ENCODE assay signal across 17 cellular contexts in genomic region chr15:33298631-33299030, GRCh38. TPM values are rescaled to one million over a fixed set of nuclear protein-coding genes. Genes with fewer than 3 reads are reported as not detected.
A peak's percentile ranks its signal among the peaks of the same experiment; 100 is the strongest.
DNase-seq lines count a peak whose midpoint lies in the region; FAIRE-seq and TF ChIP-seq lines count a peak whose summit lies in the region.
"Had no signal": no experiment of that assay in that cellular context is flagged by ENCODE, and none has a peak within 500 bp of the region (broad histone marks: within the 10 kb centered on the region; RNA-seq: fewer than 3 reads in every experiment).

No MANE protein-coding gene starts in this region.

- no peak for TF ChIP-seq POLR2A in ovary (IDR thresholded peaks at IDR 0.05)

- peak overlapping the region; percentile 60 for H3K27ac ChIP-seq in SJCRH30
- no peak overlapping the region for H3K27ac ChIP-seq in ovary

- no peaks in the 10 kb centered on the region for H3K36me3 ChIP-seq in SJCRH30
- no peaks in the 10 kb centered on the region for H3K36me3 ChIP-seq in kidney epithelial cell (ENCODE audit: control insufficient read depth, insufficient read depth, low read length)
- H3K36me3 ChIP-seq in ovary: no peaks in the 10 kb centered on the region
- H3K36me3 ChIP-seq: BE2C had no signal

- peaks cover 15% of the 10 kb centered on the region for H3K4me1 ChIP-seq in SJCRH30
- peaks cover 2% of the 10 kb centered on the region for H3K4me1 ChIP-seq in ovary (ENCODE audit: insufficient read depth)

- H3K27me3 ChIP-seq in SJCRH30: no peaks in the 10 kb centered on the region
- no peaks in the 10 kb centered on the region for H3K27me3 ChIP-seq in kidney epithelial cell (ENCODE audit: control insufficient read depth, insufficient read depth, low read length)
- H3K27me3 ChIP-seq in ovary: no peaks in the 10 kb centered on the region
- H3K27me3 ChIP-seq: BE2C had no signal

- intact Hi-C loops in CD14-positive monocyte (cut with micrococcal nuclease) (no loop called here), ovary (cut with DNase I) (loop anchor here in 2 of 4 donors (10.0 kb wide), 2 partner anchors 306 to 396 kb away; no protein-coding TSS in a partner anchor)

- H3K4me3 ChIP-seq in SJCRH30: no peak overlapping the region
- H3K4me3 ChIP-seq in kidney epithelial cell (ENCODE audit: low read depth, low read length): no peak overlapping the region
- no peak overlapping the region for H3K4me3 ChIP-seq in ovary

- H3K9me3 ChIP-seq in SJCRH30 (replicated peaks): no peaks in the 10 kb centered on the region
- H3K9me3 ChIP-seq in ovary: no peaks in the 10 kb centered on the region
- H3K9me3 ChIP-seq: BE2C had no signal

- no peak overlapping the region for H3K4me3 Mint-ChIP-seq in CD14-positive monocyte
- H3K4me3 Mint-ChIP-seq: CD8-positive, alpha-beta T cell; H9 had no signal

- H3K27ac Mint-ChIP-seq in CD14-positive monocyte: no peak overlapping the region
- H3K27ac Mint-ChIP-seq: CD8-positive, alpha-beta T cell; H9 had no signal

- no peak for TF ChIP-seq CTCF in kidney epithelial cell (IDR thresholded peaks at IDR 0.05; ENCODE audit: insufficient read depth, low read length, poor library complexity, severe bottlenecking)
- TF ChIP-seq CTCF in CD14-positive monocyte (IDR thresholded peaks at IDR 0.05): no peak
- no peak for TF ChIP-seq CTCF in ovary (IDR thresholded peaks at IDR 0.05)

- peaks cover 9 to 16% (median 9%) of the 10 kb centered on the region in 3 donors for H3K27me3 Mint-ChIP-seq in CD14-positive monocyte (ENCODE audit: low read depth in 3 of 3)

- no peaks in the 10 kb centered on the region for H3K36me3 Mint-ChIP-seq in CD14-positive monocyte
- H3K36me3 Mint-ChIP-seq: CD8-positive, alpha-beta T cell had no signal

- no peaks in the 10 kb centered on the region for H3K4me1 Mint-ChIP-seq in CD14-positive monocyte
- H3K4me1 Mint-ChIP-seq: H9 had no signal

- 69 to 74% (median 71%) methylated on average over 4 of the region's 4 CpGs for WGBS in ovary, 3 donors

- FAIRE-seq in urothelium cell line (lab: Jason Lieb, UNC): no peak

- DNase-seq in HPDE6-E6E7 (ENCODE audit: extremely low spot score) (peak; percentile 89), SJCRH30 (peak; percentile 60 to 68), kidney epithelial cell (ENCODE audit: low read depth) (peak; percentile 74), urothelium cell line (ENCODE audit: low spot score) (peak; percentile 39), CD14-positive monocyte (ENCODE audit: low spot score) (no peak), NCI-H146 (lab: John Stamatoyannopoulos, UW) (no peak), ovary (no peak)
- DNase-seq: BE2C; CD8-positive, alpha-beta T cell; DND-41; H9; NCI-H1417 treated with DMSO at 0.1 percent for 48 hours; NCI-H2081 treated with DMSO at 0.1 percent for 48 hours; NCI-H2227 treated with DMSO at 0.1 percent for 48 hours; NCI-H526; OCI-M1 had no signal

- TF ChIP-seq EP300 in ovary (IDR thresholded peaks at IDR 0.05): no peak

- H3K9me3 Mint-ChIP-seq in CD14-positive monocyte: no peaks in the 10 kb centered on the region
- H3K9me3 Mint-ChIP-seq: CD8-positive, alpha-beta T cell; H9 had no signal

RNA-seq across cellular contexts. Expression of gene RYR3, which starts 12.1 kb away (rescaled TPM):
- total RNA-seq in SJCRH30 (2014; rRNA removed; shearing (Covaris generic)): 20.0 and 23.4 TPM in 2 replicates
- total RNA-seq in kidney epithelial cell (0.27 and 0.50 TPM in 2 replicates), ovary (1 to 10 TPM in 3 of 7 donors, under 1 TPM in 4; 0.52 to 6.0 (median 0.96) TPM)
- polyA plus RNA-seq in CD14-positive monocyte (not detected), ovary (1 to 10 TPM in 1 of 2 donors, under 1 TPM in 1; 0.79 to 5.8 TPM)
- total RNA-seq: CD8-positive, alpha-beta T cell; Right ventricle myocardium inferior had no signal

Comparison
In these comparisons a context has a peak if more than half of its experiments do, and no peak if none do; other contexts are left out.
1. DNase-seq: peak in HPDE6-E6E7 (single experiment), SJCRH30 (2 of 2), kidney epithelial cell (single experiment) and urothelium cell line (single experiment); none in CD14-positive monocyte (single experiment), NCI-H146 (single experiment) and ovary (0 of 5).